ENCODE assay signal across 32 cellular contexts in genomic region chr9:90741036-90741435, GRCh38.
"Had no signal": no experiment of that assay in that cellular context is flagged by ENCODE, and none has a peak within 500 bp of the region (broad histone marks: within the 10 kb centered on the region; RNA-seq: fewer than 3 reads in every experiment).

No MANE protein-coding gene starts in this region.

- H3K9me3 ChIP-seq: SJSA1, SK-N-SH had no signal

- H3K27ac Mint-ChIP-seq: T-helper 1 cell treated with Interleukin-12 subunit alpha and Interleukin-12 subunit beta and Interleukin-4 antibody, amounts not matched to agents 30 μg/mL and 1 μg/mL, for 36 hours had no signal

- H3K27ac ChIP-seq: Peyer's patch, SJSA1 had no signal

- ATAC-seq: PC-3 had no signal

- H3K4me2 ChIP-seq: SK-N-SH had no signal

- H3K4me3 Mint-ChIP-seq: T-helper 1 cell treated with Interleukin-12 subunit alpha and Interleukin-12 subunit beta and Interleukin-4 antibody, amounts not matched to agents 30 μg/mL and 1 μg/mL, for 36 hours had no signal

- H3K9ac ChIP-seq: SK-N-SH had no signal

- H3K27me3 ChIP-seq: Peyer's patch, SJSA1 had no signal

- DNase-seq: NCI-H1048, NCI-H1092 treated with DMSO at 0.1 percent for 48 hours, NCI-H1105 treated with DMSO at 0.1 percent for 48 hours, NCI-H1417, NCI-H1436, NCI-H146, NCI-H1694, NCI-H187, NCI-H1930, NCI-H2029 treated with DMSO at 0.1 percent for 48 hours, NCI-H2081 treated with DMSO at 0.1 percent for 48 hours, NCI-H2107, NCI-H2171, NCI-H226, NCI-H446 treated with DMSO at 0.1 percent for 48 hours, NCI-H510A, NCI-H524, NCI-H526, NCI-H69, NCI-H748 treated with DMSO at 0.1 percent for 48 hours, NCI-H82, OCI-M1, PC-3, Peyer's patch, Right ventricle myocardium superior, RPMI8226, SHP77 treated with DMSO at 0.1 percent for 48 hours, SK-N-SH, SW 1271, T-helper 1 cell had no signal

- H3K36me3 ChIP-seq: Peyer's patch, SJSA1 had no signal

- H3K4me1 ChIP-seq: Peyer's patch, SJSA1 had no signal

- H3K4me3 ChIP-seq: Peyer's patch, SJSA1 had no signal
